1 cellular context compared by ENCODE assay signal in the genomic region with DNA sequence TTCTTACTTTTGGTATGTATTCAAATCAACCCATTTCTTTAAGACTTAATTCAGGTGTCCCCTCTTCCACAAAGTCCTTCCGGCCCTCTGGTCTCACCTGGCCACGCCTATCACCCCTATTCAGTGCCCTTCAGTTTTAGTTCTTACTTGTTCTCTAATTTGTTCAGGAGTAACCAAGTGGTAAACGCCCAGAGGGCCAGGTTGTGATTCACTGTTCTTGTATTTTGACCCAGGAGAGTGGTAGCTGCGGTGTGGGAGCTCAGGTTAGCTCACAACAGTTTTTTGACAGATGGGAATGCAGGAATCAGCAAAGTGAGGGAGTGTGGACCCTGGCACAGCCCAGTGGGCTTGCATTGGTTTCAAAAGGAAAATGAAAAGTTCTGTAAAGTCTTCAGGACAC.
TF ChIP-seq lines count a peak whose summit lies in the region.

No MANE protein-coding gene starts in this region.

TF ChIP-seq in GM23338, 12 proteins besides CTCF, POLR2A, EP300 and RAD21 (continued from another document):
- TF ChIP-seq REST (IDR thresholded peaks at IDR 0.05; ENCODE audit: unreplicated experiment) (no peak), EZH2 (IDR thresholded peaks at IDR 0.05; ENCODE audit: low read depth, unreplicated experiment) (no peak), CREB1 (CRISPR knock-in tag; IDR thresholded peaks at IDR 0.05; ENCODE audit: low read depth) (no peak)
